14 cellular contexts compared by ENCODE assay signal in genomic region chr7:105306160-105306784, GRCh38.
DNase-seq lines count a peak whose midpoint lies in the region; ATAC-seq lines count a peak whose summit lies in the region.
"Had no signal": no experiment of that assay in that cellular context is flagged by ENCODE, and none has a peak within 500 bp of the region (broad histone marks: within the 10 kb centered on the region; RNA-seq: fewer than 3 reads in every experiment).

No MANE protein-coding gene starts in this region.

- no peaks in the 10 kb centered on the region for H3K27me3 Mint-ChIP-seq in activated CD8-positive, alpha-beta memory T cell treated with anti-CD3 and anti-CD28 coated beads, Interleukin-2, amount 10 ng/mL, durations not matched to agents 7 days and 5 days
- H3K27me3 Mint-ChIP-seq in activated naive CD8-positive, alpha-beta T cell treated with anti-CD3 and anti-CD28 coated beads, Interleukin-2, amount 50 U/mL, for 24 hours, result no peaks in the 10 kb centered on the region

- DNase-seq in activated CD8-positive, alpha-beta memory T cell treated with anti-CD3 and anti-CD28 coated beads, Interleukin-2, amount 10 ng/mL, durations not matched to agents 7 days and 5 days, result no peak
- no peak for DNase-seq in activated CD8-positive, alpha-beta memory T cell treated with anti-CD3 and anti-CD28 coated beads for 24 hours
- DNase-seq in NCI-H2171 (lab: John Stamatoyannopoulos, UW) (peak; percentile 3), D341Med (ENCODE audit: low spot score) (no peak), NCI-H2227 (lab: John Stamatoyannopoulos, UW; ENCODE audit: unreplicated experiment) (no peak)
- DNase-seq in activated naive CD8-positive, alpha-beta T cell treated with anti-CD3 and anti-CD28 coated beads, Interleukin-2, amount 50 U/mL, for 24 hours, result no peak
- no peak for DNase-seq in stimulated activated effector memory CD8-positive, alpha-beta T cell treated with anti-CD3 and anti-CD28 coated beads, Interleukin-12 subunit alpha, Interleukin-12 subunit beta, amount 100 ng/mL, for 72 hours (ENCODE audit: low spot score in 2 of 2)
- DNase-seq: activated CD4-positive, alpha-beta T cell treated with anti-CD3 and anti-CD28 coated beads for 48 hours; anterior cingulate cortex; effector memory CD4-positive, alpha-beta T cell; head of caudate nucleus; left lung; spleen had no signal

- H3K4me3 Mint-ChIP-seq in activated CD8-positive, alpha-beta memory T cell treated with anti-CD3 and anti-CD28 coated beads, Interleukin-2, amount 10 ng/mL, durations not matched to agents 7 days and 5 days, result peak overlapping the region; percentile 39
- H3K4me3 Mint-ChIP-seq in activated naive CD8-positive, alpha-beta T cell treated with anti-CD3 and anti-CD28 coated beads, Interleukin-2, amount 50 U/mL, for 24 hours, result peak overlapping the region; percentile 19
- peak overlapping the region; percentile 39 for H3K4me3 Mint-ChIP-seq in stimulated activated effector memory CD8-positive, alpha-beta T cell treated with anti-CD3 and anti-CD28 coated beads, Interleukin-12 subunit alpha, Interleukin-12 subunit beta, amount 100 ng/mL, for 72 hours

- peaks cover 3% of the 10 kb centered on the region for H3K9me3 Mint-ChIP-seq in activated CD8-positive, alpha-beta memory T cell treated with anti-CD3 and anti-CD28 coated beads, Interleukin-2, amount 10 ng/mL, durations not matched to agents 7 days and 5 days (ENCODE audit: low read depth)
- no peaks in the 10 kb centered on the region for H3K9me3 Mint-ChIP-seq in activated naive CD8-positive, alpha-beta T cell treated with anti-CD3 and anti-CD28 coated beads, Interleukin-2, amount 50 U/mL, for 24 hours
- H3K9me3 Mint-ChIP-seq in stimulated activated effector memory CD8-positive, alpha-beta T cell treated with anti-CD3 and anti-CD28 coated beads, Interleukin-12 subunit alpha, Interleukin-12 subunit beta, amount 100 ng/mL, for 72 hours, result no peaks in the 10 kb centered on the region

- CTCF ChIA-PET in activated CD8-positive, alpha-beta memory T cell treated with anti-CD3 and anti-CD28 coated beads, Interleukin-2, amount 10 ng/mL, durations not matched to agents 7 days and 5 days (lab: Charles Lee), result interaction anchor here (0.9 kb wide), 1 partner anchor 388 kb away, joined by 3 read pairs; no protein-coding TSS in a partner anchor

- H3K36me3 Mint-ChIP-seq in activated CD8-positive, alpha-beta memory T cell treated with anti-CD3 and anti-CD28 coated beads, Interleukin-2, amount 10 ng/mL, durations not matched to agents 7 days and 5 days, result peaks cover 5% of the 10 kb centered on the region
- peaks cover 2% of the 10 kb centered on the region for H3K36me3 Mint-ChIP-seq in activated naive CD8-positive, alpha-beta T cell treated with anti-CD3 and anti-CD28 coated beads, Interleukin-2, amount 50 U/mL, for 24 hours (ENCODE audit: low read depth)
- H3K36me3 Mint-ChIP-seq in stimulated activated effector memory CD8-positive, alpha-beta T cell treated with anti-CD3 and anti-CD28 coated beads, Interleukin-12 subunit alpha, Interleukin-12 subunit beta, amount 100 ng/mL, for 72 hours, result no peaks in the 10 kb centered on the region

- H3K27ac Mint-ChIP-seq in activated CD8-positive, alpha-beta memory T cell treated with anti-CD3 and anti-CD28 coated beads, Interleukin-2, amount 10 ng/mL, durations not matched to agents 7 days and 5 days, result peak overlapping the region; percentile 66
- H3K27ac Mint-ChIP-seq in activated naive CD8-positive, alpha-beta T cell treated with anti-CD3 and anti-CD28 coated beads, Interleukin-2, amount 50 U/mL, for 24 hours, result peak overlapping the region; percentile 44
- peak overlapping the region; percentile 60 for H3K27ac Mint-ChIP-seq in stimulated activated effector memory CD8-positive, alpha-beta T cell treated with anti-CD3 and anti-CD28 coated beads, Interleukin-12 subunit alpha, Interleukin-12 subunit beta, amount 100 ng/mL, for 72 hours

- peak; percentile 47 for ATAC-seq in activated CD8-positive, alpha-beta memory T cell treated with anti-CD3 and anti-CD28 coated beads, Interleukin-2, amount 10 ng/mL, durations not matched to agents 7 days and 5 days
- peak; percentile 12 for ATAC-seq in activated naive CD8-positive, alpha-beta T cell treated with anti-CD3 and anti-CD28 coated beads, Interleukin-2, amount 50 U/mL, for 24 hours
- ATAC-seq in stimulated activated effector memory CD8-positive, alpha-beta T cell treated with anti-CD3 and anti-CD28 coated beads, Interleukin-12 subunit alpha, Interleukin-12 subunit beta, amount 100 ng/mL, for 72 hours, result peak; percentile 61
- ATAC-seq in GM21576 (IDR thresholded peaks at IDR 0.05; ENCODE audit: unreplicated experiment), result no peak
- ATAC-seq: left lung had no signal

- peaks cover 73% of the 10 kb centered on the region for H3K4me1 Mint-ChIP-seq in activated CD8-positive, alpha-beta memory T cell treated with anti-CD3 and anti-CD28 coated beads, Interleukin-2, amount 10 ng/mL, durations not matched to agents 7 days and 5 days
- peaks cover 71% of the 10 kb centered on the region for H3K4me1 Mint-ChIP-seq in activated naive CD8-positive, alpha-beta T cell treated with anti-CD3 and anti-CD28 coated beads, Interleukin-2, amount 50 U/mL, for 24 hours
- peaks cover 73% of the 10 kb centered on the region for H3K4me1 Mint-ChIP-seq in stimulated activated effector memory CD8-positive, alpha-beta T cell treated with anti-CD3 and anti-CD28 coated beads, Interleukin-12 subunit alpha, Interleukin-12 subunit beta, amount 100 ng/mL, for 72 hours
